ENCODE assay signal across 22 cellular contexts in the genomic region with DNA sequence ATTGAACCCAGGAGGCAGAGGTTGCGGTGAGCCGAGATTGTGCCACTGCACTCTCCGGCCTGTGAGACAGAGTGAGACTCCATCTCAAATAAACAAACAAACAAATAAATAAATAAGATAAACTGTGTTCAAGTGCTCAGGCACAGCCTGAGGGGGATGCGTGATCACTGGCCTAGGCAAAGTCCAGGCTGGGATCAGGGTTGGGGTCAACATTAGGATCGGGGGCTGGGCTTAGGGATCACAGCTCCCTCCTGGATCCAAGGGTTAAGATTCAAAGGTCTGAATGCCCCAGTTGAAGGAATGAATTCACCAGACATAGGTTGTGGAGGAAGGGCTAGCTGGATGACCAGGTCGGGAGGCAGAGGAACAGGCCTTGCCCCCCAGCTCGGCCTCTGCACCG. TPM values are rescaled to one million over a fixed set of nuclear protein-coding genes. Genes with fewer than 3 reads are reported as not detected.
A peak's percentile ranks its signal among the peaks of the same experiment; 100 is the strongest.
DNase-seq lines count a peak whose midpoint lies in the region; ATAC-seq and TF ChIP-seq lines count a peak whose summit lies in the region.
"Had no signal": no experiment of that assay in that cellular context is flagged by ENCODE, and none has a peak within 500 bp of the region (broad histone marks: within the 10 kb centered on the region; RNA-seq: fewer than 3 reads in every experiment).

No MANE protein-coding gene starts in this region.

- H4K5ac ChIP-seq in H9 (ENCODE audit: insufficient read length, low read depth, low read length): no peak overlapping the region

- 0 out of 7 replicates have a peak overlapping the region, but pooled peaks of 1 of the 3 experiments have one; percentile 44 for H3K27ac Mint-ChIP-seq in H9
- H3K27ac Mint-ChIP-seq: CD4-positive, alpha-beta T cell; CD8-positive, alpha-beta memory T cell; GM23338 had no signal

- H3K27ac ChIP-seq in H9 (ENCODE audit: insufficient read length, low read depth, low read length): no peak overlapping the region
- H3K27ac ChIP-seq in osteoblast (ENCODE audit: low read depth, low read length): no peak overlapping the region
- H3K27ac ChIP-seq: A549; BLaER1 treated with 17β-estradiol and CSF1 and Interleukin-3, amounts not matched to agents 10 nM and 100 nM had no signal

- peaks cover 8% of the 10 kb centered on the region for H3K23me2 ChIP-seq in H9 (ENCODE audit: insufficient read length, low read depth, low read length, poor library complexity, severe bottlenecking)

- no peak overlapping the region for H2BK120ac ChIP-seq in H9 (ENCODE audit: low read depth, low read length, poor library complexity, severe bottlenecking)

- peaks cover 14 to 15% of the 10 kb centered on the region in 2 experiments for H3K4me1 Mint-ChIP-seq in H9

- no peak overlapping the region for H3K4ac ChIP-seq in H9 (ENCODE audit: low read depth, low read length)

- no peak overlapping the region for H3K56ac ChIP-seq in H9 (ENCODE audit: insufficient read length, low read depth, low read length)

- DNase-seq in D341Med (ENCODE audit: low spot score): peak; percentile 18
- DNase-seq in H9: no peak
- DNase-seq in osteoblast (ENCODE audit: insufficient read length, low spot score, missing footprints): peak; percentile 62
- DNase-seq in NCI-H1417 (lab: John Stamatoyannopoulos, UW): no peak
- no peak for DNase-seq in foreskin fibroblast
- DNase-seq: 8988T; ACHN; AML-193; BE2C; CD4-positive, alpha-beta T cell; CD8-positive, alpha-beta memory T cell; DMS53; DMS79 treated with DMSO at 0.1 percent for 48 hours; GF-D8; HCEC 1CT had no signal

- H2AK5ac ChIP-seq in H9 (ENCODE audit: insufficient read length, low read length): no peak overlapping the region

- no peak overlapping the region for H3K4me3 ChIP-seq in osteoblast (ENCODE audit: insufficient read depth, low read length)
- no peak overlapping the region for H3K4me3 ChIP-seq in foreskin fibroblast (ENCODE audit: low read depth in 1 of 2, low read length in 2 of 2)
- H3K4me3 ChIP-seq: A549; BLaER1 treated with 17β-estradiol and CSF1 and Interleukin-3, amounts not matched to agents 10 nM and 100 nM; GM23338 had no signal

- H3K79me1 ChIP-seq in H9 (ENCODE audit: insufficient read depth, low read depth, low read length, poor library complexity, severe bottlenecking): no peaks in the 10 kb centered on the region

- H3K79me2 ChIP-seq in H9 (ENCODE audit: insufficient read depth, low read length) (no peaks in the 10 kb centered on the region), osteoblast (ENCODE audit: insufficient read depth, low read length) (peaks cover 8% of the 10 kb centered on the region)

- no peak overlapping the region for H4K91ac ChIP-seq in H9 (ENCODE audit: insufficient read length, low read depth, low read length)

- H3K9me3 ChIP-seq in H9 (ENCODE audit: control insufficient read depth, low read depth, low read length) (no peaks in the 10 kb centered on the region), osteoblast (ENCODE audit: low read depth, low read length) (no peaks in the 10 kb centered on the region)
- H3K9me3 ChIP-seq: A549; BE2C; BLaER1 treated with 17β-estradiol and CSF1 and Interleukin-3, amounts not matched to agents 10 nM and 100 nM had no signal

- peaks cover 2% of the 10 kb centered on the region; the same call in 1 of the 2 replicates for H3K27me3 ChIP-seq in H9 (ENCODE audit: insufficient read depth, low read length)
- H3K27me3 ChIP-seq in osteoblast (ENCODE audit: insufficient read depth, low read length): no peaks in the 10 kb centered on the region
- H3K27me3 ChIP-seq: BE2C; BLaER1 treated with 17β-estradiol and CSF1 and Interleukin-3, amounts not matched to agents 10 nM and 100 nM had no signal

- H3K4me2 ChIP-seq in H9 (ENCODE audit: insufficient read depth, insufficient read length, low read length): no peak overlapping the region
- no peak overlapping the region for H3K4me2 ChIP-seq in osteoblast (ENCODE audit: insufficient read depth, low read length)
- H3K4me2 ChIP-seq: A549, GM23338 had no signal

- no peaks in the 10 kb centered on the region for H4K20me1 ChIP-seq in H9 (ENCODE audit: control insufficient read depth, insufficient read depth, insufficient read length)
- H4K20me1 ChIP-seq in osteoblast (ENCODE audit: insufficient read depth, low read length): no peaks in the 10 kb centered on the region

- no CpG with 5 or more reads among the region's 8 CpGs for WGBS in H9 (ENCODE audit: extremely low coverage, insufficient read length, low lambda C conversion rate)

- no peaks in the 10 kb centered on the region for H3K36me3 Mint-ChIP-seq in H9 (ENCODE audit: insufficient read depth in 1 of 3, low read depth in 3 of 3)
- H3K36me3 Mint-ChIP-seq: CD14-positive monocyte had no signal

- no peak for ATAC-seq in HG03280 (IDR thresholded peaks at IDR 0.05; ENCODE audit: unreplicated experiment)
- ATAC-seq: A549, GM23338 had no signal

- no peak for TF ChIP-seq CTCF in H9 (conservative IDR thresholded peaks at IDR 0.05)
- TF ChIP-seq CTCF in osteoblast (IDR thresholded peaks at IDR 0.05; ENCODE audit: extremely low read depth, low read depth, low read length): no peak
- no peak for TF ChIP-seq CTCF in foreskin fibroblast (IDR thresholded peaks at IDR 0.05; ENCODE audit: low read depth, low read length)

- no peak overlapping the region for H3K14ac ChIP-seq in H9 (ENCODE audit: insufficient read depth, low read length)

- no peak overlapping the region for H3K18ac ChIP-seq in H9 (ENCODE audit: insufficient read length, low read depth, low read length)

- H2AFZ ChIP-seq in H9 (ENCODE audit: low read length) (no peak overlapping the region), osteoblast (ENCODE audit: low read length) (no peak overlapping the region)
- H2AFZ ChIP-seq: GM23338 had no signal

- no peak overlapping the region for H2BK5ac ChIP-seq in H9 (ENCODE audit: insufficient read length, low read length)

- H2BK20ac ChIP-seq in H9 (ENCODE audit: low read depth, low read length, poor library complexity, severe bottlenecking): no peak overlapping the region

- H3K9me3 Mint-ChIP-seq in H9: no peaks in the 10 kb centered on the region; a peak in 2 of 5 replicates
- H3K9me3 Mint-ChIP-seq: CD4-positive, alpha-beta T cell; CD8-positive, alpha-beta memory T cell; GM23338 had no signal

- H3K23ac ChIP-seq in H9 (ENCODE audit: insufficient read length, low read depth, low read length): no peak overlapping the region

- H3K4me1 ChIP-seq in H9 (ENCODE audit: insufficient read depth, low read length): no peaks in the 10 kb centered on the region
- H3K4me1 ChIP-seq in osteoblast (ENCODE audit: insufficient read depth, low read length): peaks cover 6% of the 10 kb centered on the region
- H3K4me1 ChIP-seq: BE2C had no signal

- H3T11ph ChIP-seq in H9 (ENCODE audit: low read length): no peak overlapping the region

- no peak overlapping the region for H3K4me3 Mint-ChIP-seq in H9
- H3K4me3 Mint-ChIP-seq: CD14-positive monocyte; CD4-positive, alpha-beta T cell; GM23338 had no signal

- H2BK12ac ChIP-seq in H9 (ENCODE audit: insufficient read length, low read depth, low read length): no peak overlapping the region

- H3K36me3 ChIP-seq in osteoblast (ENCODE audit: insufficient read depth, low read length): no peaks in the 10 kb centered on the region
- H3K36me3 ChIP-seq: BE2C; BLaER1 treated with 17β-estradiol and CSF1 and Interleukin-3, amounts not matched to agents 10 nM and 100 nM had no signal

- peak overlapping the region; percentile 13; the same call in 1 of the 2 replicates for H2BK15ac ChIP-seq in H9 (ENCODE audit: low read depth, low read length)

- peaks cover 51% of the 10 kb centered on the region for H3K27me3 Mint-ChIP-seq in H9 (ENCODE audit: low read depth)

- no peak overlapping the region for H4K8ac ChIP-seq in H9 (replicated peaks; ENCODE audit: insufficient read length, low read depth, low read length)

- no peak overlapping the region for H3K9ac ChIP-seq in H9 (ENCODE audit: extremely low read depth, insufficient read length, low read length)
- H3K9ac ChIP-seq: BLaER1 treated with 17β-estradiol and CSF1 and Interleukin-3, amounts not matched to agents 10 nM and 100 nM had no signal

RNA-seq across cellular contexts. Expression of gene EXOC3L2, which starts 1.9 kb away (rescaled TPM):
- 0.61 TPM in 2 replicates for total RNA-seq in H9 (2021)
- total RNA-seq in osteoblast: not detected in 2 replicates
- total RNA-seq: CD4-positive, alpha-beta T cell; CD8-positive, alpha-beta memory T cell; G401; H4 had no signal

RNA-seq across cellular contexts. Expression of gene MARK4, which starts 3.9 kb away (rescaled TPM):
- 44.7 and 46.8 TPM in 2 replicates for total RNA-seq in H9 (2021)
- 16.2 and 18.1 TPM in 2 replicates for total RNA-seq in osteoblast

Comparison
In these comparisons a context has a peak if more than half of its experiments do, and no peak if none do; other contexts are left out.
1. DNase-seq: peak in D341Med (single experiment) and osteoblast (single experiment); none in H9 (single experiment), NCI-H1417 (0 of 3) and foreskin fibroblast (0 of 2).